Comparison of ENCODE assay signal across 1 cellular context in the genomic region with DNA sequence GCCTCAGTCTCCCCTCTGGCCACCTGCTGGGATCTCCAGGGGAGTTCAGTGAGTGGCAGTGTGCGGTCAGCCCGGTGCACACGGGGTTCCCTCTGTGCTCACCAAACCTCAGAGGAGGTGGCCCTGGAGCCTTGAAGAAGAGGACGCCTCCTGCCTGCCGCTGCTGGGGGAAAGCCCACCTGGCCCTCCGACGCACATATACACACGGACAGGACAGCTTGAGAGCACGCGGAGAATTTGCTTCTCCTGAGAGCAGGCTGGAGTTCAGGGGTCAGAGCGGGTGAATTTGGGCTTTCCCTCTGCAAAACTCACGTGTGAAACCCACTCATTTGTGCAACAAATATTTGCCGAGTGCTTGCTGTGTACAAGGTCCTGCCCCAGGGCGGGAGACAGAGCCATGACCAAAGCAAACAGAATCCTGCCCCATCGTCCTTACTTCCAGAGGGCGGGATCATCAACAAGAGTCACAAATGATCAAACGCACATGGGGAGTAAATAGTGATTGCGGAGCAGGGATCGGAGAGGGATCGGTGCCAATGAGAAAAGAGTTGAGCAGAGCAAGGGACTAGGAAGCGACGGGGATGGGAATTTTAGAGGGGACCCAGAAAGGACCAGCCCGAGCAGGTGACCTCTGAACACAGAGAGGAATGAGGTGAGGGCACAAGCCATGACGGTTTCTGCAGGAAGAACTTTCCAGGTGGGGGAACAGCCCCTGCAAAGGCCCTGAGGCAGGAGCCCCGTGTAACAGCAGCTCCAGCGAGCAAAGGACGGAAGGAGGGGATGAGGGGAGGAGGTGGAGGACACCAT.
TF ChIP-seq lines count a peak whose summit lies in the region.

No MANE protein-coding gene starts in this region.

TF ChIP-seq in HepG2, 621 proteins besides CTCF, POLR2A, EP300 and RAD21 (continued from another document and continues in another):
- TF ChIP-seq, protein P1, sequence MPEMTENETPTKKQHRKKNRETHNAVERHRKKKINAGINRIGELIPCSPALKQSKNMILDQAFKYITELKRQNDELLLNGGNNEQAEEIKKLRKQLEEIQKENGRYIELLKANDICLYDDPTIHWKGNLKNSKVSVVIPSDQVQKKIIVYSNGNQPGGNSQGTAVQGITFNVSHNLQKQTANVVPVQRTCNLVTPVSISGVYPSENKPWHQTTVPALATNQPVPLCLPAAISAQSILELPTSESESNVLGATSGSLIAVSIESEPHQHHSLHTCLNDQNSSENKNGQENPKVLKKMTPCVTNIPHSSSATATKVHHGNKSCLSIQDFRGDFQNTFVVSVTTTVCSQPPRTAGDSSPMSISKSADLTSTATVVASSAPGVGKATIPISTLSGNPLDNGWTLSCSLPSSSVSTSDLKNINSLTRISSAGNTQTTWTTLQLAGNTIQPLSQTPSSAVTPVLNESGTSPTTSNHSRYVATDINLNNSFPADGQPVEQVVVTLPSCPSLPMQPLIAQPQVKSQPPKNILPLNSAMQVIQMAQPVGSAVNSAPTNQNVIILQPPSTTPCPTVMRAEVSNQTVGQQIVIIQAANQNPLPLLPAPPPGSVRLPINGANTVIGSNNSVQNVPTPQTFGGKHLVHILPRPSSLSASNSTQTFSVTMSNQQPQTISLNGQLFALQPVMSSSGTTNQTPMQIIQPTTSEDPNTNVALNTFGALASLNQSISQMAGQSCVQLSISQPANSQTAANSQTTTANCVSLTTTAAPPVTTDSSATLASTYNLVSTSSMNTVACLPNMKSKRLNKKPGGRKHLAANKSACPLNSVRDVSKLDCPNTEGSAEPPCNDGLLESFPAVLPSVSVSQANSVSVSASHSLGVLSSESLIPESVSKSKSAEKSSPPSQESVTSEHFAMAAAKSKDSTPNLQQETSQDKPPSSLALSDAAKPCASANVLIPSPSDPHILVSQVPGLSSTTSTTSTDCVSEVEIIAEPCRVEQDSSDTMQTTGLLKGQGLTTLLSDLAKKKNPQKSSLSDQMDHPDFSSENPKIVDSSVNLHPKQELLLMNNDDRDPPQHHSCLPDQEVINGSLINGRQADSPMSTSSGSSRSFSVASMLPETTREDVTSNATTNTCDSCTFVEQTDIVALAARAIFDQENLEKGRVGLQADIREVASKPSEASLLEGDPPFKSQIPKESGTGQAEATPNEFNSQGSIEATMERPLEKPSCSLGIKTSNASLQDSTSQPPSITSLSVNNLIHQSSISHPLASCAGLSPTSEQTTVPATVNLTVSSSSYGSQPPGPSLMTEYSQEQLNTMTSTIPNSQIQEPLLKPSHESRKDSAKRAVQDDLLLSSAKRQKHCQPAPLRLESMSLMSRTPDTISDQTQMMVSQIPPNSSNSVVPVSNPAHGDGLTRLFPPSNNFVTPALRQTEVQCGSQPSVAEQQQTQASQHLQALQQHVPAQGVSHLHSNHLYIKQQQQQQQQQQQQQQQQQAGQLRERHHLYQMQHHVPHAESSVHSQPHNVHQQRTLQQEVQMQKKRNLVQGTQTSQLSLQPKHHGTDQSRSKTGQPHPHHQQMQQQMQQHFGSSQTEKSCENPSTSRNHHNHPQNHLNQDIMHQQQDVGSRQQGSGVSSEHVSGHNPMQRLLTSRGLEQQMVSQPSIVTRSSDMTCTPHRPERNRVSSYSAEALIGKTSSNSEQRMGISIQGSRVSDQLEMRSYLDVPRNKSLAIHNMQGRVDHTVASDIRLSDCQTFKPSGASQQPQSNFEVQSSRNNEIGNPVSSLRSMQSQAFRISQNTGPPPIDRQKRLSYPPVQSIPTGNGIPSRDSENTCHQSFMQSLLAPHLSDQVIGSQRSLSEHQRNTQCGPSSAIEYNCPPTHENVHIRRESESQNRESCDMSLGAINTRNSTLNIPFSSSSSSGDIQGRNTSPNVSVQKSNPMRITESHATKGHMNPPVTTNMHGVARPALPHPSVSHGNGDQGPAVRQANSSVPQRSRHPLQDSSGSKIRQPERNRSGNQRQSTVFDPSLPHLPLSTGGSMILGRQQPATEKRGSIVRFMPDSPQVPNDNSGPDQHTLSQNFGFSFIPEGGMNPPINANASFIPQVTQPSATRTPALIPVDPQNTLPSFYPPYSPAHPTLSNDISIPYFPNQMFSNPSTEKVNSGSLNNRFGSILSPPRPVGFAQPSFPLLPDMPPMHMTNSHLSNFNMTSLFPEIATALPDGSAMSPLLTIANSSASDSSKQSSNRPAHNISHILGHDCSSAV (CRISPR knock-in tag; IDR thresholded peaks at IDR 0.05; ENCODE audit: borderline replicate concordance): no peak
- TF ChIP-seq CAMTA2 (CRISPR knock-in tag; IDR thresholded peaks at IDR 0.05; ENCODE audit: borderline replicate concordance): no peak
- TF ChIP-seq MTF1 (CRISPR knock-in tag; IDR thresholded peaks at IDR 0.05): no peak
- TF ChIP-seq, protein P2, sequence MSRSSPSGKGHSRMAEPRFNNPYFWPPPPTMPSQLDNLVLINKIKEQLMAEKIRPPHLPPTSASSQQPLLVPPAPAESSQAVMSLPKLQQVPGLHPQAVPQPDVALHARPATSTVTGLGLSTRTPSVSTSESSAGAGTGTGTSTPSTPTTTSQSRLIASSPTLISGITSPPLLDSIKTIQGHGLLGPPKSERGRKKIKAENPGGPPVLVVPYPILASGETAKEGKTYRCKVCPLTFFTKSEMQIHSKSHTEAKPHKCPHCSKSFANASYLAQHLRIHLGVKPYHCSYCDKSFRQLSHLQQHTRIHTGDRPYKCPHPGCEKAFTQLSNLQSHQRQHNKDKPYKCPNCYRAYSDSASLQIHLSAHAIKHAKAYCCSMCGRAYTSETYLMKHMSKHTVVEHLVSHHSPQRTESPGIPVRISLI (CRISPR knock-in tag; IDR thresholded peaks at IDR 0.05; ENCODE audit: borderline replicate concordance): 0 out of 2 replicates have a peak, but pooled peaks have one; percentile 40
- TF ChIP-seq RBFOX2 (IDR thresholded peaks at IDR 0.05; ENCODE audit: low read depth, low read length): no peak
- TF ChIP-seq ZNF775 (CRISPR knock-in tag; IDR thresholded peaks at IDR 0.05; ENCODE audit: borderline replicate concordance): peak; percentile 95; the same call in 1 of the 2 replicates
- TF ChIP-seq, protein P3, sequence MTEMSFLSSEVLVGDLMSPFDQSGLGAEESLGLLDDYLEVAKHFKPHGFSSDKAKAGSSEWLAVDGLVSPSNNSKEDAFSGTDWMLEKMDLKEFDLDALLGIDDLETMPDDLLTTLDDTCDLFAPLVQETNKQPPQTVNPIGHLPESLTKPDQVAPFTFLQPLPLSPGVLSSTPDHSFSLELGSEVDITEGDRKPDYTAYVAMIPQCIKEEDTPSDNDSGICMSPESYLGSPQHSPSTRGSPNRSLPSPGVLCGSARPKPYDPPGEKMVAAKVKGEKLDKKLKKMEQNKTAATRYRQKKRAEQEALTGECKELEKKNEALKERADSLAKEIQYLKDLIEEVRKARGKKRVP (CRISPR knock-in tag; IDR thresholded peaks at IDR 0.05): 0 out of 4 replicates have a peak, but pooled peaks of 1 of the 2 experiments have one; percentile 42
- no peak for TF ChIP-seq ZNF616 (CRISPR knock-in tag; IDR thresholded peaks at IDR 0.05; ENCODE audit: low read depth)
- no peak for TF ChIP-seq FIP1L1 (IDR thresholded peaks at IDR 0.05; ENCODE audit: borderline replicate concordance, insufficient read depth, low read depth, low read length)
- TF ChIP-seq TGIF2 (CRISPR knock-in tag; IDR thresholded peaks at IDR 0.05): peak; percentile 35; the same call in 1 of the 2 replicates
- TF ChIP-seq ZNF598 (CRISPR knock-in tag; IDR thresholded peaks at IDR 0.05; ENCODE audit: borderline replicate concordance): no peak; the same call in 1 of the 2 replicates
- no peak for TF ChIP-seq BRCA1 (CRISPR knock-in tag; IDR thresholded peaks at IDR 0.05)
- peak; percentile 69; the same call in 1 of the 2 replicates for TF ChIP-seq ZNF124 (CRISPR knock-in tag; IDR thresholded peaks at IDR 0.05)
- TF ChIP-seq KMT2A (CRISPR knock-in tag; IDR thresholded peaks at IDR 0.05): no peak
- TF ChIP-seq ZNF292 (CRISPR knock-in tag; IDR thresholded peaks at IDR 0.05; ENCODE audit: borderline replicate concordance, low read depth): no peak; the same call in 1 of the 2 replicates
- peak; percentile 74 for TF ChIP-seq POGZ (CRISPR knock-in tag; IDR thresholded peaks at IDR 0.05)
- TF ChIP-seq CHD4 (IDR thresholded peaks at IDR 0.05; ENCODE audit: borderline replicate concordance, low read length): no peak
- no peak; the same call in 1 of the 2 replicates for TF ChIP-seq ZNF629 (CRISPR knock-in tag; conservative IDR thresholded peaks at IDR 0.05)
- no peak for TF ChIP-seq REL (CRISPR knock-in tag; conservative IDR thresholded peaks at IDR 0.05)
- TF ChIP-seq, protein P4, sequence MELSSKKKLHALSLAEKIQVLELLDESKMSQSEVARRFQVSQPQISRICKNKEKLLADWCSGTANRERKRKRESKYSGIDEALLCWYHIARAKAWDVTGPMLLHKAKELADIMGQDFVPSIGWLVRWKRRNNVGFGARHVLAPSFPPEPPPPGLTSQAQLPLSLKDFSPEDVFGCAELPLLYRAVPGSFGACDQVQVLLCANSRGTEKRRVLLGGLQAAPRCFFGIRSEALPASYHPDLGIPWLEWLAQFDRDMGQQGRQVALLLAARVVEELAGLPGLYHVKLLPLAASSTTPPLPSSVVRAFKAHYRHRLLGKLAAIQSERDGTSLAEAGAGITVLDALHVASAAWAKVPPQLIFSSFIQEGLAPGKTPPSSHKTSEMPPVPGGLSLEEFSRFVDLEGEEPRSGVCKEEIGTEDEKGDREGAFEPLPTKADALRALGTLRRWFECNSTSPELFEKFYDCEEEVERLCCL (CRISPR knock-in tag; IDR thresholded peaks at IDR 0.05; ENCODE audit: borderline replicate concordance): no peak
- TF ChIP-seq MBNL3 (CRISPR knock-in tag; conservative IDR thresholded peaks at IDR 0.05): no peak
- peak; percentile 97 for TF ChIP-seq SP5 (CRISPR knock-in tag; IDR thresholded peaks at IDR 0.05; ENCODE audit: borderline replicate concordance, low read depth)
- TF ChIP-seq, protein P5, sequence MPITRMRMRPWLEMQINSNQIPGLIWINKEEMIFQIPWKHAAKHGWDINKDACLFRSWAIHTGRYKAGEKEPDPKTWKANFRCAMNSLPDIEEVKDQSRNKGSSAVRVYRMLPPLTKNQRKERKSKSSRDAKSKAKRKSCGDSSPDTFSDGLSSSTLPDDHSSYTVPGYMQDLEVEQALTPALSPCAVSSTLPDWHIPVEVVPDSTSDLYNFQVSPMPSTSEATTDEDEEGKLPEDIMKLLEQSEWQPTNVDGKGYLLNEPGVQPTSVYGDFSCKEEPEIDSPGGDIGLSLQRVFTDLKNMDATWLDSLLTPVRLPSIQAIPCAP (CRISPR knock-in tag; IDR thresholded peaks at IDR 0.05; ENCODE audit: low read depth): no peak
- peak; percentile 64; the same call in 1 of the 2 replicates for TF ChIP-seq ZNF749 (CRISPR knock-in tag; IDR thresholded peaks at IDR 0.05; ENCODE audit: borderline replicate concordance)
- no peak for TF ChIP-seq PLRG1 (conservative IDR thresholded peaks at IDR 0.05)
- TF ChIP-seq RARA (CRISPR knock-in tag; IDR thresholded peaks at IDR 0.05): peak; percentile 89
- TF ChIP-seq ZBTB21 (CRISPR knock-in tag; IDR thresholded peaks at IDR 0.05): no peak; the same call in 1 of the 2 replicates
- no peak for TF ChIP-seq CBX2 (IDR thresholded peaks at IDR 0.05; ENCODE audit: low read depth, low read length)
- no peak for TF ChIP-seq CBX2 (CRISPR knock-in tag; IDR thresholded peaks at IDR 0.05; ENCODE audit: low read depth)
- TF ChIP-seq, protein P6, sequence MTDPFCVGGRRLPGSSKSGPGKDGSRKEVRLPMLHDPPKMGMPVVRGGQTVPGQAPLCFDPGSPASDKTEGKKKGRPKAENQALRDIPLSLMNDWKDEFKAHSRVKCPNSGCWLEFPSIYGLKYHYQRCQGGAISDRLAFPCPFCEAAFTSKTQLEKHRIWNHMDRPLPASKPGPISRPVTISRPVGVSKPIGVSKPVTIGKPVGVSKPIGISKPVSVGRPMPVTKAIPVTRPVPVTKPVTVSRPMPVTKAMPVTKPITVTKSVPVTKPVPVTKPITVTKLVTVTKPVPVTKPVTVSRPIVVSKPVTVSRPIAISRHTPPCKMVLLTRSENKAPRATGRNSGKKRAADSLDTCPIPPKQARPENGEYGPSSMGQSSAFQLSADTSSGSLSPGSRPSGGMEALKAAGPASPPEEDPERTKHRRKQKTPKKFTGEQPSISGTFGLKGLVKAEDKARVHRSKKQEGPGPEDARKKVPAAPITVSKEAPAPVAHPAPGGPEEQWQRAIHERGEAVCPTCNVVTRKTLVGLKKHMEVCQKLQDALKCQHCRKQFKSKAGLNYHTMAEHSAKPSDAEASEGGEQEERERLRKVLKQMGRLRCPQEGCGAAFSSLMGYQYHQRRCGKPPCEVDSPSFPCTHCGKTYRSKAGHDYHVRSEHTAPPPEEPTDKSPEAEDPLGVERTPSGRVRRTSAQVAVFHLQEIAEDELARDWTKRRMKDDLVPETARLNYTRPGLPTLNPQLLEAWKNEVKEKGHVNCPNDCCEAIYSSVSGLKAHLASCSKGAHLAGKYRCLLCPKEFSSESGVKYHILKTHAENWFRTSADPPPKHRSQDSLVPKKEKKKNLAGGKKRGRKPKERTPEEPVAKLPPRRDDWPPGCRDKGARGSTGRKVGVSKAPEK (CRISPR knock-in tag; IDR thresholded peaks at IDR 0.05; ENCODE audit: borderline replicate concordance): no peak
- TF ChIP-seq HMG20A (CRISPR knock-in tag; IDR thresholded peaks at IDR 0.05; ENCODE audit: borderline replicate concordance): peak; percentile 77; the same call in 1 of the 2 replicates
- TF ChIP-seq, protein P7, sequence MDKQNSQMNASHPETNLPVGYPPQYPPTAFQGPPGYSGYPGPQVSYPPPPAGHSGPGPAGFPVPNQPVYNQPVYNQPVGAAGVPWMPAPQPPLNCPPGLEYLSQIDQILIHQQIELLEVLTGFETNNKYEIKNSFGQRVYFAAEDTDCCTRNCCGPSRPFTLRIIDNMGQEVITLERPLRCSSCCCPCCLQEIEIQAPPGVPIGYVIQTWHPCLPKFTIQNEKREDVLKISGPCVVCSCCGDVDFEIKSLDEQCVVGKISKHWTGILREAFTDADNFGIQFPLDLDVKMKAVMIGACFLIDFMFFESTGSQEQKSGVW (CRISPR knock-in tag; IDR thresholded peaks at IDR 0.05; ENCODE audit: borderline replicate concordance): no peak
- TF ChIP-seq, protein P8, sequence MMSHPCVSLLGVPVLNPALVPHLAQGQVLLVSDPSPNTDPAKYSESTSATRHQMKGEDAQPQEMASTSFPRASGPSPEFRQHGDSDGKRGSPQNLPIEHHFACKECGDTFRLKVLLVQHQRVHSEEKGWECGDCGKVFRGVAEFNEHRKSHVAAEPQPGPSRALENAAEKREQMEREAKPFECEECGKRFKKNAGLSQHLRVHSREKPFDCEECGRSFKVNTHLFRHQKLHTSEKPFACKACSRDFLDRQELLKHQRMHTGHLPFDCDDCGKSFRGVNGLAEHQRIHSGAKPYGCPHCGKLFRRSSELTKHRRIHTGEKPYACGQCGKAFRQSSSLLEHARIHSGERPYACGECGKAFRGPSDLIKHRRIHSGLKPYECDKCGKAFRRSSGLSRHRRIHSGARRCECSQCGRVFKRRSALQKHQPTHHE (CRISPR knock-in tag; IDR thresholded peaks at IDR 0.05; ENCODE audit: borderline replicate concordance): 0 out of 2 replicates have a peak, but pooled peaks have one; percentile 29
- peak; percentile 44; the same call in 1 of the 2 replicates for TF ChIP-seq PHF8 (CRISPR knock-in tag; IDR thresholded peaks at IDR 0.05)
- TF ChIP-seq, protein P9, sequence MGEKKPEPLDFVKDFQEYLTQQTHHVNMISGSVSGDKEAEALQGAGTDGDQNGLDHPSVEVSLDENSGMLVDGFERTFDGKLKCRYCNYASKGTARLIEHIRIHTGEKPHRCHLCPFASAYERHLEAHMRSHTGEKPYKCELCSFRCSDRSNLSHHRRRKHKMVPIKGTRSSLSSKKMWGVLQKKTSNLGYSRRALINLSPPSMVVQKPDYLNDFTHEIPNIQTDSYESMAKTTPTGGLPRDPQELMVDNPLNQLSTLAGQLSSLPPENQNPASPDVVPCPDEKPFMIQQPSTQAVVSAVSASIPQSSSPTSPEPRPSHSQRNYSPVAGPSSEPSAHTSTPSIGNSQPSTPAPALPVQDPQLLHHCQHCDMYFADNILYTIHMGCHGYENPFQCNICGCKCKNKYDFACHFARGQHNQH (CRISPR knock-in tag; IDR thresholded peaks at IDR 0.05): peak; percentile 47; the same call in 1 of the 2 replicates
